Comparison of ENCODE assay signal across 8 cellular contexts in genomic region chr7:94276797-94277196, GRCh38.
DNase-seq lines count a peak whose midpoint lies in the region; ATAC-seq, FAIRE-seq and TF ChIP-seq lines count a peak whose summit lies in the region.

No MANE protein-coding gene starts in this region.

- TF ChIP-seq CTCF in AG09309 (IDR thresholded peaks at IDR 0.05; ENCODE audit: control insufficient read depth, insufficient read depth, low read depth, low read length, missing control alignments) = peak; percentile 67

- no peak overlapping the region for H3K4me3 ChIP-seq in AG09309 (ENCODE audit: control insufficient read depth, low read depth, low read length)

- FAIRE-seq in urothelium cell line (lab: Jason Lieb, UNC) = no peak

- DNase-seq in AG09309 (ENCODE audit: low read depth) = no peak
- peak; percentile 37 for DNase-seq in NCI-H82 treated with DMSO at 0.1 percent for 48 hours (lab: John Stamatoyannopoulos, UW; ENCODE audit: unreplicated experiment)
- DNase-seq in fibroblast of peridontal ligament (ENCODE audit: extremely low read depth) = peak; percentile 74
- peak; percentile 37 for DNase-seq in urothelium cell line (ENCODE audit: low spot score)
- no peak for DNase-seq in stimulated activated naive CD4-positive, alpha-beta T cell treated with Interleukin-2 at 50 U/mL for 16 hours (lab: John Stamatoyannopoulos, UW)
- DNase-seq in islet precursor cell = no peak

- ATAC-seq in GM21529 (IDR thresholded peaks at IDR 0.05; ENCODE audit: unreplicated experiment) (peak; percentile 77), GM19395 (IDR thresholded peaks at IDR 0.05; ENCODE audit: unreplicated experiment) (no peak)

Comparison
In these comparisons a context has a peak if more than half of its experiments do, and no peak if none do; other contexts are left out.
1. DNase-seq: peak in NCI-H82 treated with DMSO at 0.1 percent for 48 hours (single experiment), fibroblast of peridontal ligament (single experiment) and urothelium cell line (single experiment); none in AG09309 (single experiment), stimulated activated naive CD4-positive, alpha-beta T cell treated with Interleukin-2 at 50 U/mL for 16 hours (single experiment) and islet precursor cell (single experiment).